In genomic region chr10:84966708-84967441, GRCh38 we compare ENCODE assay signal across 15 cellular contexts.
DNase-seq lines count a peak whose midpoint lies in the region; ATAC-seq and TF ChIP-seq lines count a peak whose summit lies in the region.
"Had no signal": no experiment of that assay in that cellular context is flagged by ENCODE, and none has a peak within 500 bp of the region (broad histone marks: within the 10 kb centered on the region; RNA-seq: fewer than 3 reads in every experiment).

No MANE protein-coding gene starts in this region.

- H3K4ac ChIP-seq in H9 (ENCODE audit: low read depth, low read length): no peak overlapping the region

- intact Hi-C loops in head of caudate nucleus (cut with DNase I): no loop called here

- TF ChIP-seq CTCF in BE2C (IDR thresholded peaks at IDR 0.05; ENCODE audit: low read depth, low read length) (peak; percentile 42), H9 (conservative IDR thresholded peaks at IDR 0.05) (peak; percentile 52), WTC11 (IDR thresholded peaks at IDR 0.05) (no peak)

- no peak overlapping the region for H2BK20ac ChIP-seq in H9 (ENCODE audit: low read depth, low read length, poor library complexity, severe bottlenecking)

- H3K9me3 ChIP-seq in BE2C (no peaks in the 10 kb centered on the region), H9 (ENCODE audit: control insufficient read depth, low read depth, low read length) (no peaks in the 10 kb centered on the region)

- no peaks in the 10 kb centered on the region for H4K20me1 ChIP-seq in H9 (ENCODE audit: control insufficient read depth, insufficient read depth, insufficient read length)

- no peak overlapping the region for H2AFZ ChIP-seq in H9 (ENCODE audit: low read length)

- no peak overlapping the region for H3K23ac ChIP-seq in H9 (ENCODE audit: insufficient read length, low read depth, low read length)

- no peak overlapping the region for H3K4me3 Mint-ChIP-seq in H9
- no peak overlapping the region for H3K4me3 Mint-ChIP-seq in WTC11
- H3K4me3 Mint-ChIP-seq: CD4-positive, alpha-beta T cell had no signal

- no peak overlapping the region for H3K14ac ChIP-seq in H9 (ENCODE audit: insufficient read depth, low read length)

- no peak overlapping the region for H3K27ac ChIP-seq in H9 (ENCODE audit: insufficient read length, low read depth, low read length)

- H3K4me2 ChIP-seq in H9 (ENCODE audit: insufficient read depth, insufficient read length, low read length): no peak overlapping the region

- no peaks in the 10 kb centered on the region for H3K4me1 Mint-ChIP-seq in H9
- H3K4me1 Mint-ChIP-seq in WTC11: no peaks in the 10 kb centered on the region

- CTCF ChIA-PET in WTC11 (lab: Charles Lee): interaction anchor here (0.9 to 2.2 kb wide), 2 partner anchors 23 to 353 kb away, joined by 3 to 6 read pairs; no protein-coding TSS in a partner anchor

- H3K9me3 Mint-ChIP-seq in H9: peaks cover 4 to 5% of the 10 kb centered on the region in 2 experiments
- peaks cover 9% of the 10 kb centered on the region for H3K9me3 Mint-ChIP-seq in WTC11
- H3K9me3 Mint-ChIP-seq: CD4-positive, alpha-beta T cell had no signal

- no CpG with 5 or more reads among the region's 6 CpGs for WGBS in H9 (ENCODE audit: extremely low coverage, insufficient read length, low lambda C conversion rate)

- no peaks in the 10 kb centered on the region for H3K4me1 ChIP-seq in BE2C
- H3K4me1 ChIP-seq in H9 (ENCODE audit: insufficient read depth, low read length): no peaks in the 10 kb centered on the region

- no peaks in the 10 kb centered on the region for H3K79me1 ChIP-seq in H9 (ENCODE audit: insufficient read depth, low read depth, low read length, poor library complexity, severe bottlenecking)

- ATAC-seq in WTC11 (peak; percentile 39; the same call in 1 of the 2 replicates), left lobe of liver (peak; percentile 23), HG03354 (IDR thresholded peaks at IDR 0.05; ENCODE audit: poor library complexity, severe bottlenecking, unreplicated experiment) (no peak), GM21825 (IDR thresholded peaks at IDR 0.05; ENCODE audit: unreplicated experiment) (no peak)
- ATAC-seq: HCT116 had no signal

- H3K56ac ChIP-seq in H9 (ENCODE audit: insufficient read length, low read depth, low read length): no peak overlapping the region

- H3K4me3 ChIP-seq in BE2C (ENCODE audit: low read depth, low read length): no peak overlapping the region

- H3K36me3 Mint-ChIP-seq in H9 (ENCODE audit: insufficient read depth in 1 of 3, low read depth in 3 of 3) (peaks cover 0 to 4% (median 3%) of the 10 kb centered on the region in 3 experiments; a peak in 3 of 7 replicates), WTC11 (peaks cover 4% of the 10 kb centered on the region)

- no peak overlapping the region for H2BK5ac ChIP-seq in H9 (ENCODE audit: insufficient read length, low read length)

- H3T11ph ChIP-seq in H9 (ENCODE audit: low read length): no peak overlapping the region

- no peak overlapping the region for H3K9ac ChIP-seq in H9 (ENCODE audit: extremely low read depth, insufficient read length, low read length)

- H3K79me2 ChIP-seq in H9 (ENCODE audit: insufficient read depth, low read length): no peaks in the 10 kb centered on the region

- H4K8ac ChIP-seq in H9 (replicated peaks; ENCODE audit: insufficient read length, low read depth, low read length): no peak overlapping the region

- POLR2A ChIA-PET in WTC11 (lab: Charles Lee): no interaction called here

- H3K27me3 ChIP-seq in BE2C: 0 out of 2 replicates have a peak, but pooled peaks cover 3% of the 10 kb centered on the region
- no peaks in the 10 kb centered on the region for H3K27me3 ChIP-seq in H9 (ENCODE audit: insufficient read depth, low read length)

- H3K18ac ChIP-seq in H9 (ENCODE audit: insufficient read length, low read depth, low read length): no peak overlapping the region

- H3K23me2 ChIP-seq in H9 (ENCODE audit: insufficient read length, low read depth, low read length, poor library complexity, severe bottlenecking): no peaks in the 10 kb centered on the region

- no peak overlapping the region for H2AK5ac ChIP-seq in H9 (ENCODE audit: insufficient read length, low read length)

- H4K91ac ChIP-seq in H9 (ENCODE audit: insufficient read length, low read depth, low read length): no peak overlapping the region

- H3K27ac Mint-ChIP-seq in H9: 0 out of 7 replicates have a peak overlapping the region, but pooled peaks of 1 of the 3 experiments have one; percentile 21
- H3K27ac Mint-ChIP-seq in WTC11: no peak overlapping the region
- H3K27ac Mint-ChIP-seq: CD4-positive, alpha-beta T cell had no signal

- no peak overlapping the region for H2BK12ac ChIP-seq in H9 (ENCODE audit: insufficient read length, low read depth, low read length)

- H3K27me3 Mint-ChIP-seq in H9 (ENCODE audit: low read depth) (no peaks in the 10 kb centered on the region; the same call in 1 of the 2 replicates), WTC11 (ENCODE audit: low read depth) (no peaks in the 10 kb centered on the region)
- H3K27me3 Mint-ChIP-seq: CD4-positive, alpha-beta T cell had no signal

- no peak overlapping the region for H2BK15ac ChIP-seq in H9 (ENCODE audit: low read depth, low read length)

- H4K5ac ChIP-seq in H9 (ENCODE audit: insufficient read length, low read depth, low read length): no peak overlapping the region

- DNase-seq in BE2C (no peak), H9 (no peak), WTC11 (ENCODE audit: low spot score) (no peak), left lobe of liver (ENCODE audit: low spot score) (no peak), NCI-H1930 (lab: John Stamatoyannopoulos, UW) (no peak), head of caudate nucleus (no peak)
- DNase-seq: CD4-positive, alpha-beta T cell; MV-4-11; NCI-H146; NCI-H446; NCI-H748 treated with DMSO at 0.1 percent for 48 hours; SIG-M5 had no signal

- H3K36me3 ChIP-seq in BE2C: no peaks in the 10 kb centered on the region

- no peak overlapping the region for H2BK120ac ChIP-seq in H9 (ENCODE audit: low read depth, low read length, poor library complexity, severe bottlenecking)

TF ChIP-seq in WTC11, 78 proteins besides CTCF, POLR2A, EP300 and RAD21:
- TF ChIP-seq GABPB1 (CRISPR knock-in tag; IDR thresholded peaks at IDR 0.05): no peak
- TF ChIP-seq SMAD3 (CRISPR knock-in tag; IDR thresholded peaks at IDR 0.05; ENCODE audit: borderline replicate concordance): no peak
- no peak for TF ChIP-seq E2F5 (CRISPR knock-in tag; IDR thresholded peaks at IDR 0.05)
- TF ChIP-seq FOXP4 (CRISPR knock-in tag; IDR thresholded peaks at IDR 0.05): no peak
- peak; percentile 72; the same call in 1 of the 2 replicates for TF ChIP-seq ZNF512 (CRISPR knock-in tag; IDR thresholded peaks at IDR 0.05; ENCODE audit: borderline replicate concordance)

Comparison
In these comparisons a context has a peak if more than half of its experiments do, and no peak if none do; other contexts are left out.
1. ATAC-seq: peak in WTC11 (single experiment) and left lobe of liver (single experiment); none in HG03354 (single experiment) and GM21825 (single experiment).